Comparison of ENCODE assay signal across 37 cellular contexts in genomic region chr11:24383137-24383536, GRCh38.
"Had no signal": no experiment of that assay in that cellular context is flagged by ENCODE, and none has a peak within 500 bp of the region (broad histone marks: within the 10 kb centered on the region; RNA-seq: fewer than 3 reads in every experiment).

No MANE protein-coding gene starts in this region.

- H3K4me1 Mint-ChIP-seq: activated B cell treated with CpG ODN at 0.5 μM for 24 hours; activated CD4-positive, alpha-beta T cell treated with anti-CD3 and anti-CD28 coated beads, Interleukin-2, amount 10 ng/mL, durations not matched to agents 24 days and 14 days; activated naive CD8-positive, alpha-beta T cell treated with anti-CD3 and anti-CD28 coated beads for 36 hours; activated T-helper 17 cell treated with anti-CD3 and anti-CD28 coated beads, Interleukin-2, amount 50 U/mL, for 72 hours; brain; central memory CD8-positive, alpha-beta T cell had no signal

- H3K4me3 ChIP-seq: adrenal gland, ascending aorta, cardiac muscle cell had no signal

- H3K9me3 ChIP-seq: adrenal gland, ascending aorta had no signal

- H3K9me3 Mint-ChIP-seq: activated B cell treated with CpG ODN at 0.5 μM for 24 hours; activated CD4-positive, alpha-beta T cell treated with anti-CD3 and anti-CD28 coated beads, Interleukin-2, amount 10 ng/mL, durations not matched to agents 24 days and 14 days; brain had no signal

- H3K4me1 ChIP-seq: adrenal gland, ascending aorta had no signal

- H3K4me3 Mint-ChIP-seq: activated B cell treated with CpG ODN at 0.5 μM for 24 hours; activated CD4-positive, alpha-beta memory T cell treated with anti-CD3 and anti-CD28 coated beads for 36 hours; activated CD4-positive, alpha-beta T cell treated with anti-CD3 and anti-CD28 coated beads, Interleukin-2, amount 10 ng/mL, durations not matched to agents 24 days and 14 days; activated CD8-positive, alpha-beta T cell treated with anti-CD3 and anti-CD28 coated beads for 36 hours; activated naive CD4-positive, alpha-beta T cell treated with anti-CD3 and anti-CD28 coated beads for 36 hours; activated naive CD8-positive, alpha-beta T cell treated with anti-CD3 and anti-CD28 coated beads for 36 hours; activated T-cell treated with anti-CD3 and anti-CD28 coated beads, Interleukin-2, amount 50 U/mL, for 4 hours; activated T-cell treated with anti-CD3 and anti-CD28 coated beads, Interleukin-2, amount 50 U/mL, for 72 hours; activated T-helper 1 cell treated with anti-CD3 and anti-CD28 coated beads, Interleukin-12 subunit alpha, Interleukin-12 subunit beta, Interleukin-2, Interleukin-4 antibody, amounts not matched to agents 30 ng/mL and 10 ng/mL and 1 ng/mL, durations not matched to agents 14 hours and 24 hours and 36 hours; activated T-helper 17 cell treated with anti-CD3 and anti-CD28 coated beads, Interleukin-2, amount 50 U/mL, for 72 hours; brain; central memory CD8-positive, alpha-beta T cell; T-helper 1 cell treated with Interleukin-12 subunit alpha and Interleukin-12 subunit beta and Interleukin-4 antibody, amounts not matched to agents 30 μg/mL and 1 μg/mL, for 36 hours; T-helper 2 cell treated with Interferon-gamma antibody and Interleukin-4, amounts not matched to agents 5 μg/mL and 100 μg/mL, for 36 hours had no signal

- H3K36me3 ChIP-seq: adrenal gland, ascending aorta, cardiac muscle cell had no signal

- H3K27ac ChIP-seq: adrenal gland, ascending aorta, cardiac muscle cell, VCaP had no signal

- ATAC-seq: activated CD8-positive, alpha-beta T cell treated with anti-CD3 and anti-CD28 coated beads for 36 hours; activated naive CD4-positive, alpha-beta T cell treated with anti-CD3 and anti-CD28 coated beads, Interleukin-2, amount 50 U/mL, for 72 hours; activated T-cell treated with anti-CD3 and anti-CD28 coated beads, Interleukin-2, amount 50 U/mL, for 4 hours; activated T-cell treated with anti-CD3 and anti-CD28 coated beads, Interleukin-2, amount 50 U/mL, for 72 hours; activated T-helper 17 cell treated with anti-CD3 and anti-CD28 coated beads, Interleukin-2, amount 50 U/mL, for 72 hours had no signal

- H3K27me3 Mint-ChIP-seq: activated B cell treated with CpG ODN at 0.5 μM for 24 hours; activated CD4-positive, alpha-beta memory T cell treated with anti-CD3 and anti-CD28 coated beads for 36 hours; activated CD4-positive, alpha-beta T cell treated with anti-CD3 and anti-CD28 coated beads, Interleukin-2, amount 10 ng/mL, durations not matched to agents 24 days and 14 days; activated CD8-positive, alpha-beta T cell treated with anti-CD3 and anti-CD28 coated beads for 36 hours; activated naive CD8-positive, alpha-beta T cell treated with anti-CD3 and anti-CD28 coated beads for 36 hours; activated T-helper 17 cell treated with anti-CD3 and anti-CD28 coated beads, Interleukin-2, amount 50 U/mL, for 72 hours; central memory CD8-positive, alpha-beta T cell had no signal

- H3K36me3 Mint-ChIP-seq: activated CD4-positive, alpha-beta memory T cell treated with anti-CD3 and anti-CD28 coated beads for 36 hours; activated naive CD8-positive, alpha-beta T cell treated with anti-CD3 and anti-CD28 coated beads for 36 hours; brain had no signal

- DNase-seq: activated B cell treated with CpG ODN at 0.5 μM for 24 hours; activated CD4-positive, alpha-beta memory T cell treated with anti-CD3 and anti-CD28 coated beads for 36 hours; activated CD4-positive, alpha-beta T cell treated with anti-CD3 and anti-CD28 coated beads for 4 hours; activated CD4-positive, alpha-beta T cell treated with anti-CD3 and anti-CD28 coated beads, Interleukin-2, amount 10 ng/mL, durations not matched to agents 24 days and 14 days; activated CD4-positive, alpha-beta T cell treated with anti-CD3 and anti-CD28 coated beads, Interleukin-2, amount 50 U/mL, for 1 hour; activated CD4-positive, alpha-beta T cell treated with anti-CD3 and anti-CD28 coated beads, Interleukin-2, amount 50 U/mL, for 4 hours; activated CD4-positive, CD25-positive, alpha-beta regulatory T cell treated with anti-CD3 and anti-CD28 coated beads, Interleukin-2, amount 50 U/mL, for 72 hours; activated CD8-positive, alpha-beta memory T cell treated with anti-CD3 and anti-CD28 coated beads, Interleukin-2, amount 50 U/mL, for 4 hours; activated CD8-positive, alpha-beta T cell treated with anti-CD3 and anti-CD28 coated beads for 36 hours; activated effector memory CD4-positive, alpha-beta T cell treated with anti-CD3 and anti-CD28 coated beads, Interleukin-2, amount 50 U/mL, for 16 hours; activated gamma-delta T cell treated with Interleukin-2 at 50 U/mL for 16 hours; activated naive CD4-positive, alpha-beta T cell; activated naive CD4-positive, alpha-beta T cell treated with anti-CD3 and anti-CD28 coated beads for 36 hours; activated naive CD4-positive, alpha-beta T cell treated with anti-CD3 and anti-CD28 coated beads, Interleukin-2, amount 50 U/mL, for 16 hours; activated naive CD8-positive, alpha-beta T cell treated with anti-CD3 and anti-CD28 coated beads for 36 hours; activated T-cell treated with anti-CD3 and anti-CD28 coated beads for 4 hours; activated T-cell treated with anti-CD3 and anti-CD28 coated beads, Interleukin-2, amount 50 U/mL, for 1 hour; activated T-cell treated with anti-CD3 and anti-CD28 coated beads, Interleukin-2, amount 50 U/mL, for 4 hours; activated T-cell treated with anti-CD3 and anti-CD28 coated beads, Interleukin-2, amount 50 U/mL, for 72 hours; adrenal gland; amygdala; anterior cingulate cortex; caudate nucleus; cerebellar nuclear complex; T-helper 1 cell; T-helper 2 cell; T-helper 9 cell had no signal

- H3K27ac Mint-ChIP-seq: activated B cell treated with CpG ODN at 0.5 μM for 24 hours; activated CD4-positive, alpha-beta memory T cell treated with anti-CD3 and anti-CD28 coated beads for 36 hours; activated CD4-positive, alpha-beta T cell treated with anti-CD3 and anti-CD28 coated beads, Interleukin-2, amount 10 ng/mL, durations not matched to agents 24 days and 14 days; activated CD8-positive, alpha-beta T cell treated with anti-CD3 and anti-CD28 coated beads for 36 hours; activated naive CD4-positive, alpha-beta T cell treated with anti-CD3 and anti-CD28 coated beads for 36 hours; activated naive CD4-positive, alpha-beta T cell treated with anti-CD3 and anti-CD28 coated beads, Interleukin-2, amount 50 U/mL, for 72 hours; activated naive CD8-positive, alpha-beta T cell treated with anti-CD3 and anti-CD28 coated beads for 36 hours; activated T-cell treated with anti-CD3 and anti-CD28 coated beads, Interleukin-2, amount 50 U/mL, for 72 hours; activated T-helper 1 cell treated with anti-CD3 and anti-CD28 coated beads, Interleukin-12 subunit alpha, Interleukin-12 subunit beta, Interleukin-2, Interleukin-4 antibody, amounts not matched to agents 30 ng/mL and 10 ng/mL and 1 ng/mL, durations not matched to agents 14 hours and 24 hours and 36 hours; activated T-helper 17 cell treated with anti-CD3 and anti-CD28 coated beads, Interleukin-2, amount 50 U/mL, for 72 hours; brain; T-helper 1 cell treated with Interleukin-12 subunit alpha and Interleukin-12 subunit beta and Interleukin-4 antibody, amounts not matched to agents 30 μg/mL and 1 μg/mL, for 36 hours; T-helper 2 cell treated with Interferon-gamma antibody and Interleukin-4, amounts not matched to agents 5 μg/mL and 100 μg/mL, for 36 hours had no signal

- H3K27me3 ChIP-seq: adrenal gland, ascending aorta, cardiac muscle cell had no signal
